ENCODE assay signal across 11 cellular contexts in genomic region chr2:113176696-113177355, GRCh38. TPM values are rescaled to one million over a fixed set of nuclear protein-coding genes. Genes with fewer than 3 reads are reported as not detected.
DNase-seq lines count a peak whose midpoint lies in the region; ATAC-seq and TF ChIP-seq lines count a peak whose summit lies in the region.
"Had no signal": no experiment of that assay in that cellular context is flagged by ENCODE, and none has a peak within 500 bp of the region (broad histone marks: within the 10 kb centered on the region; RNA-seq: fewer than 3 reads in every experiment).

No MANE protein-coding gene starts in this region.

- H3F3A ChIP-seq in DOHH2 (ENCODE audit: control insufficient read depth, insufficient read depth) = peaks cover 11% of the 10 kb centered on the region

- peaks cover 0 to 2% (median 0%) of the 10 kb centered on the region in 3 donors for H3K27me3 Mint-ChIP-seq in CD14-positive monocyte (ENCODE audit: low read depth in 3 of 3)
- H3K27me3 Mint-ChIP-seq in activated T-cell treated with anti-CD3 and anti-CD28 coated beads, Interleukin-2, amount 50 U/mL, for 4 hours (ENCODE audit: low read depth) = no peaks in the 10 kb centered on the region
- H3K27me3 Mint-ChIP-seq in naive thymus-derived CD4-positive, alpha-beta T cell = peaks cover 0 to 5% (median 0%) of the 10 kb centered on the region in 5 donors

- H3K4me1 Mint-ChIP-seq in CD14-positive monocyte = peaks cover 89% of the 10 kb centered on the region
- H3K4me1 Mint-ChIP-seq in activated T-cell treated with anti-CD3 and anti-CD28 coated beads, Interleukin-2, amount 50 U/mL, for 4 hours (ENCODE audit: low read depth) = peaks cover 85% of the 10 kb centered on the region
- H3K4me1 Mint-ChIP-seq in naive thymus-derived CD4-positive, alpha-beta T cell = peaks cover 68 to 86% (median 82%) of the 10 kb centered on the region in 7 donors

- H3K36me3 Mint-ChIP-seq in CD14-positive monocyte = peaks cover 27 to 43% of the 10 kb centered on the region in 2 donors
- peaks cover 16% of the 10 kb centered on the region for H3K36me3 Mint-ChIP-seq in activated T-cell treated with anti-CD3 and anti-CD28 coated beads, Interleukin-2, amount 50 U/mL, for 4 hours (ENCODE audit: insufficient read depth)
- peaks cover 4 to 69% (median 18%) of the 10 kb centered on the region in 5 donors for H3K36me3 Mint-ChIP-seq in naive thymus-derived CD4-positive, alpha-beta T cell

- TF ChIP-seq CTCF in CD14-positive monocyte (IDR thresholded peaks at IDR 0.05) (no peak), DOHH2 (IDR thresholded peaks at IDR 0.05; ENCODE audit: low read depth, low read length, poor library complexity, severe bottlenecking) (no peak)

- H3K79me2 ChIP-seq in DOHH2 (ENCODE audit: control insufficient read depth, low read length) = peaks cover 86% of the 10 kb centered on the region

- intact Hi-C loops in CD14-positive monocyte (cut with micrococcal nuclease) = loop anchor here in 1 of 2 donors (5.0 kb wide), 1 partner anchor 35 kb away; no protein-coding TSS in a partner anchor
- intact Hi-C loops in naive thymus-derived CD4-positive, alpha-beta T cell (cut with micrococcal nuclease) = loop anchor here (1.0 to 10.0 kb wide), 5 partner anchors 10 to 1122 kb away; partner anchors contain the start of genes CKAP2L (in 1 of the 2), SLC20A1 (in 1 of the 2) and TMEM87B (in 1 of the 2)

- H4K20me1 ChIP-seq in DOHH2 (ENCODE audit: control insufficient read depth, insufficient read depth, low read depth, low read length) = peaks cover 40% of the 10 kb centered on the region

- POLR2A ChIA-PET in naive thymus-derived CD4-positive, alpha-beta T cell (lab: Charles Lee) = interaction anchor here (1.7 to 12.9 kb wide), 6 partner anchors 12 to 39 kb away, joined by 7 to 172 read pairs (median 20); no protein-coding TSS in a partner anchor

- DNase-seq in CD14-positive monocyte (ENCODE audit: low spot score) (no peak), T1000 (lab: John Stamatoyannopoulos, UW) (no peak), NOMO-1 treated with DMSO at 0.1 percent for 48 hours (lab: John Stamatoyannopoulos, UW; ENCODE audit: unreplicated experiment) (no peak)
- no peak for DNase-seq in activated T-cell treated with anti-CD3 and anti-CD28 coated beads, Interleukin-2, amount 50 U/mL, for 4 hours
- no peak for DNase-seq in naive thymus-derived CD4-positive, alpha-beta T cell
- DNase-seq: heart right ventricle; right cardiac atrium; stimulated activated CD4-positive, alpha-beta T cell treated with anti-CD3 and anti-CD28 coated beads, Interleukin-4, amount 100 ng/mL, for 24 hours had no signal

- H3K36me3 ChIP-seq in DOHH2 (ENCODE audit: control insufficient read depth, low read length) = peaks cover 72% of the 10 kb centered on the region
- peaks cover 0 to 6% (median 4%) of the 10 kb centered on the region in 3 experiments for H3K36me3 ChIP-seq in naive thymus-derived CD4-positive, alpha-beta T cell (ENCODE audit: control insufficient read depth in 2 of 3, insufficient read depth in 3 of 3, low read length in 3 of 3)
- H3K36me3 ChIP-seq: heart right ventricle had no signal

- H3K4me3 Mint-ChIP-seq in CD14-positive monocyte = peak overlapping the region; percentile 89 to 94
- H3K4me3 Mint-ChIP-seq in activated T-cell treated with anti-CD3 and anti-CD28 coated beads, Interleukin-2, amount 50 U/mL, for 4 hours = peak overlapping the region; percentile 86
- H3K4me3 Mint-ChIP-seq in naive thymus-derived CD4-positive, alpha-beta T cell = peak overlapping the region; percentile 87 to 99 (median 94)

- H3K4me1 ChIP-seq in DOHH2 (ENCODE audit: control insufficient read depth, low read length) = peaks cover 33% of the 10 kb centered on the region
- peaks cover 73 to 80% of the 10 kb centered on the region in 2 donors for H3K4me1 ChIP-seq in naive thymus-derived CD4-positive, alpha-beta T cell (ENCODE audit: control insufficient read depth in 2 of 2, insufficient read depth in 2 of 2, low read length in 2 of 2)

- H3K4me2 ChIP-seq in DOHH2 (ENCODE audit: low read length) = peak overlapping the region; percentile 100

- ATAC-seq in activated T-cell treated with anti-CD3 and anti-CD28 coated beads, Interleukin-2, amount 50 U/mL, for 4 hours = no peak
- no peak for ATAC-seq in naive thymus-derived CD4-positive, alpha-beta T cell
- no peak for ATAC-seq in GM21515 (IDR thresholded peaks at IDR 0.05; ENCODE audit: unreplicated experiment)
- ATAC-seq: heart right ventricle, right cardiac atrium had no signal

- no peaks in the 10 kb centered on the region for H3K27me3 ChIP-seq in DOHH2 (ENCODE audit: control insufficient read depth, low read length)
- no peaks in the 10 kb centered on the region for H3K27me3 ChIP-seq in naive thymus-derived CD4-positive, alpha-beta T cell (ENCODE audit: control insufficient read depth in 2 of 2, insufficient read depth in 2 of 2, low read length in 2 of 2)

- H3K27ac ChIP-seq in DOHH2 (ENCODE audit: low read depth, low read length) = no peak overlapping the region
- H3K27ac ChIP-seq in naive thymus-derived CD4-positive, alpha-beta T cell (ENCODE audit: low read depth, low read length) = peak overlapping the region; percentile 92
- H3K27ac ChIP-seq: SK-N-MC had no signal

- peak overlapping the region in 5 of 7 donors; percentile 6 to 71 (median 66) for H3K27ac Mint-ChIP-seq in CD14-positive monocyte
- peak overlapping the region; percentile 77 to 96 (median 92) for H3K27ac Mint-ChIP-seq in naive thymus-derived CD4-positive, alpha-beta T cell

- no peaks in the 10 kb centered on the region for H3K9me2 ChIP-seq in DOHH2 (replicated peaks; ENCODE audit: control insufficient read depth, low read length)

- CTCF ChIA-PET in naive thymus-derived CD4-positive, alpha-beta T cell (lab: Charles Lee) = interaction anchor here (0.6 to 7.9 kb wide), 4 partner anchors 19 to 195 kb away, joined by 3 to 80 read pairs (median 30); no protein-coding TSS in a partner anchor

- no peaks in the 10 kb centered on the region for H3K9me3 ChIP-seq in DOHH2 (ENCODE audit: control insufficient read depth, insufficient read depth, low read length)
- no peaks in the 10 kb centered on the region for H3K9me3 ChIP-seq in naive thymus-derived CD4-positive, alpha-beta T cell (ENCODE audit: control insufficient read depth in 2 of 3, low read length in 3 of 3)
- H3K9me3 ChIP-seq: heart right ventricle had no signal

- no peaks in the 10 kb centered on the region for H3K9me3 Mint-ChIP-seq in CD14-positive monocyte
- H3K9me3 Mint-ChIP-seq in activated T-cell treated with anti-CD3 and anti-CD28 coated beads, Interleukin-2, amount 50 U/mL, for 4 hours = no peaks in the 10 kb centered on the region
- H3K9me3 Mint-ChIP-seq in naive thymus-derived CD4-positive, alpha-beta T cell = peaks cover 0 to 5% (median 0%) of the 10 kb centered on the region in 11 donors

- peak overlapping the region; percentile 97 for H3K4me3 ChIP-seq in DOHH2 (ENCODE audit: low read length)
- peak overlapping the region; percentile 80 for H3K4me3 ChIP-seq in naive thymus-derived CD4-positive, alpha-beta T cell (ENCODE audit: low read length)
- H3K4me3 ChIP-seq: SK-N-MC had no signal

RNA-seq across cellular contexts. Expression of gene PSD4, which starts 3.1 kb away (rescaled TPM):
- 10 to 100 TPM; 11.0 to 18.2 TPM for polyA plus RNA-seq in CD14-positive monocyte
- total RNA-seq in activated T-cell treated with anti-CD3 and anti-CD28 coated beads, Interleukin-2, amount 50 U/mL, for 4 hours = 100 to 1,000 TPM; 155 to 172 (median 164) TPM
- 100 to 1,000 TPM in 4 of 5 experiments, 10 to 100 TPM in 1; 96.4 to 399 (median 167) TPM for total RNA-seq in naive thymus-derived CD4-positive, alpha-beta T cell
- polyA plus RNA-seq in naive thymus-derived CD4-positive, alpha-beta T cell = 10 to 100 TPM; 28.0 to 50.4 TPM

RNA-seq across cellular contexts. Expression of gene IL1RN, which starts 49.4 kb away (rescaled TPM):
- polyA plus RNA-seq in CD14-positive monocyte = 100 to 1,000 TPM in 1 of 2 donors, 10 to 100 TPM in 1; 92.0 to 109 TPM
- 1 to 10 TPM; 1.2 to 2.5 (median 1.8) TPM for total RNA-seq in activated T-cell treated with anti-CD3 and anti-CD28 coated beads, Interleukin-2, amount 50 U/mL, for 4 hours
- 10 to 100 TPM in 1 of 5 experiments, 1 to 10 TPM in 4; 1.7 to 14.3 (median 2.3) TPM for total RNA-seq in naive thymus-derived CD4-positive, alpha-beta T cell
- not detected for polyA plus RNA-seq in naive thymus-derived CD4-positive, alpha-beta T cell
